ENCODE assay signal across 26 cellular contexts in genomic region chr2:37068671-37069070, GRCh38.
"Had no signal": no experiment of that assay in that cellular context is flagged by ENCODE, and none has a peak within 500 bp of the region (broad histone marks: within the 10 kb centered on the region; RNA-seq: fewer than 3 reads in every experiment).

No MANE protein-coding gene starts in this region.

- H3K4me3 Mint-ChIP-seq: mesothelial cell of epicardium; naive thymus-derived CD4-positive, alpha-beta T cell; nephron; stimulated activated effector memory CD8-positive, alpha-beta T cell treated with anti-CD3 and anti-CD28 coated beads, Interleukin-12 subunit alpha, Interleukin-12 subunit beta, amount 100 ng/mL, for 72 hours had no signal

- DNase-seq: dermis blood vessel endothelial cell; effector memory CD4-positive, alpha-beta T cell; foreskin keratinocyte; heart left ventricle; kidney; mesenchymal stem cell; naive thymus-derived CD4-positive, alpha-beta T cell; posterior cingulate gyrus; psoas muscle; right cardiac atrium; sigmoid colon; stimulated activated CD4-positive, alpha-beta T cell treated with anti-CD3 and anti-CD28 coated beads, Interleukin-2, amount 100 ng/mL, for 24 hours; stimulated activated CD4-positive, alpha-beta T cell treated with anti-CD3 and anti-CD28 coated beads, Interleukin-4, amount 100 ng/mL, for 24 hours; stimulated activated naive CD4-positive, alpha-beta T cell treated with Interleukin-2 at 50 U/mL for 16 hours; stomach; thyroid gland; trophoblast cell had no signal

- ATAC-seq: foreskin keratinocyte; gastroesophageal sphincter; heart left ventricle; left lobe of liver; naive thymus-derived CD4-positive, alpha-beta T cell; psoas muscle; right cardiac atrium; stimulated activated effector memory CD8-positive, alpha-beta T cell treated with anti-CD3 and anti-CD28 coated beads, Interleukin-12 subunit alpha, Interleukin-12 subunit beta, amount 100 ng/mL, for 72 hours had no signal

- H3K9me3 Mint-ChIP-seq: mesothelial cell of epicardium; naive thymus-derived CD4-positive, alpha-beta T cell; nephron; stimulated activated effector memory CD8-positive, alpha-beta T cell treated with anti-CD3 and anti-CD28 coated beads, Interleukin-12 subunit alpha, Interleukin-12 subunit beta, amount 100 ng/mL, for 72 hours had no signal

- H3K9me3 ChIP-seq: esophagus muscularis mucosa, gastroesophageal sphincter, heart left ventricle, psoas muscle, sigmoid colon, stomach, thyroid gland had no signal

- H3K27ac Mint-ChIP-seq: mesothelial cell of epicardium; naive thymus-derived CD4-positive, alpha-beta T cell; nephron; stimulated activated effector memory CD8-positive, alpha-beta T cell treated with anti-CD3 and anti-CD28 coated beads, Interleukin-12 subunit alpha, Interleukin-12 subunit beta, amount 100 ng/mL, for 72 hours had no signal

- H3K27ac ChIP-seq: coronary artery, esophagus muscularis mucosa, foreskin keratinocyte, gastroesophageal sphincter, heart left ventricle, hepatocyte, psoas muscle, sigmoid colon, stomach, thyroid gland had no signal

- H3K4me2 ChIP-seq: hepatocyte had no signal

- H3K79me2 ChIP-seq: hepatocyte had no signal

- H3K4me1 Mint-ChIP-seq: mesothelial cell of epicardium, nephron had no signal

- H3K4me1 ChIP-seq: esophagus muscularis mucosa, foreskin keratinocyte, gastroesophageal sphincter, heart left ventricle, psoas muscle, sigmoid colon, stomach, thyroid gland had no signal

- H3K27me3 Mint-ChIP-seq: naive thymus-derived CD4-positive, alpha-beta T cell had no signal

- H3K4me3 ChIP-seq: coronary artery, esophagus muscularis mucosa, gastroesophageal sphincter, heart left ventricle, hepatocyte, lung, psoas muscle, sigmoid colon, stomach, thyroid gland had no signal

- H2AFZ ChIP-seq: hepatocyte had no signal

- H3K27me3 ChIP-seq: esophagus muscularis mucosa, foreskin keratinocyte, gastroesophageal sphincter, heart left ventricle, hepatocyte, sigmoid colon, stomach, thyroid gland had no signal
